In the genomic region with DNA sequence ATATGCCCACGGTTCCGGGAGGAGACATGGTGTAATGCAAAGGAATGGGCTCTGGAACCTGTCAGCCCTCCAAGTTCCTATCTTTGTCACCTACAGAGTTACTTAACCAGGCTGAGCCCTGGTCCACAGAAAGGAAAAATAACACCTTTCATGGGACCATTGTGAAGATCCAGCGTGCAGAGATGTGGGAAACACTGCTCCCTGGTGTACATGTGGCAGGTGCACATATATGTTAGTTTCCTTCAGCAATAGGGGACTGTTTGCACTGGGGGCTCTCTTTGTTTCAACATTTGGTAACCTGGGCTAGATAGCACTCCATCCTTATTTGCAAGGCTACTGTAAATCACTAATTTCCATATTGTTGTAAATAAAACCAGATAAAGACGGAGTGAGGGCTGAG, we compare ENCODE assay signal across 9 cellular contexts.
DNase-seq lines count a peak whose midpoint lies in the region; ATAC-seq, FAIRE-seq and TF ChIP-seq lines count a peak whose summit lies in the region.
"Had no signal": no experiment of that assay in that cellular context is flagged by ENCODE, and none has a peak within 500 bp of the region (broad histone marks: within the 10 kb centered on the region; RNA-seq: fewer than 3 reads in every experiment).

No MANE protein-coding gene starts in this region.

- H4K20me1 ChIP-seq in astrocyte (ENCODE audit: insufficient read depth, low read length): no peaks in the 10 kb centered on the region

- no peaks in the 10 kb centered on the region for H3K9me3 ChIP-seq in astrocyte (ENCODE audit: insufficient read depth, low read depth, low read length)
- H3K9me3 ChIP-seq in CD4-positive, alpha-beta T cell (ENCODE audit: control insufficient read depth, low read length): no peaks in the 10 kb centered on the region
- no peaks in the 10 kb centered on the region for H3K9me3 ChIP-seq in pancreas
- H3K9me3 ChIP-seq: left lung had no signal

- H3K36me3 Mint-ChIP-seq in astrocyte (ENCODE audit: low read depth, unreplicated experiment) (no peaks in the 10 kb centered on the region), nephron (ENCODE audit: low read depth) (no peaks in the 10 kb centered on the region)
- H3K36me3 Mint-ChIP-seq in CD4-positive, alpha-beta T cell (ENCODE audit: low read depth): no peaks in the 10 kb centered on the region

- ATAC-seq in CD4-positive, alpha-beta T cell (ENCODE audit: poor library complexity): no peak
- no peak for ATAC-seq in pancreas
- ATAC-seq: left lung had no signal

- H3K27me3 ChIP-seq in astrocyte (ENCODE audit: insufficient read depth, low read length) (peaks cover 3% of the 10 kb centered on the region), pancreas (no peaks in the 10 kb centered on the region)
- no peaks in the 10 kb centered on the region for H3K27me3 ChIP-seq in CD4-positive, alpha-beta T cell (ENCODE audit: control insufficient read depth, insufficient read depth, low read length)
- H3K27me3 ChIP-seq: left lung had no signal

- H3K4me2 ChIP-seq in astrocyte (ENCODE audit: low read length): no peak overlapping the region

- peak; percentile 56 for TF ChIP-seq RAD21 in Ishikawa (IDR thresholded peaks at IDR 0.05; ENCODE audit: low read depth)

- H3K4me3 ChIP-seq in astrocyte (ENCODE audit: insufficient read depth, low read depth, low read length): no peak overlapping the region
- no peak overlapping the region for H3K4me3 ChIP-seq in pancreas
- H3K4me3 ChIP-seq: left lung had no signal

- POLR2A ChIA-PET in CD4-positive, alpha-beta T cell (lab: Charles Lee): no interaction called here

- H3K36me3 ChIP-seq in astrocyte (ENCODE audit: insufficient read depth, low read length) (no peaks in the 10 kb centered on the region), pancreas (no peaks in the 10 kb centered on the region)
- H3K36me3 ChIP-seq: left lung had no signal

- H3K4me1 Mint-ChIP-seq in astrocyte (ENCODE audit: low read depth, unreplicated experiment) (no peaks in the 10 kb centered on the region), nephron (peaks cover 7% of the 10 kb centered on the region)
- no peaks in the 10 kb centered on the region for H3K4me1 Mint-ChIP-seq in CD4-positive, alpha-beta T cell (ENCODE audit: low read depth)

- intact Hi-C loops in CD4-positive, alpha-beta T cell (cut with DNase I, micrococcal nuclease): no loop called here
- intact Hi-C loops in pancreas (cut with DNase I): no loop called here

- H3K9me3 Mint-ChIP-seq in astrocyte (ENCODE audit: unreplicated experiment) (no peaks in the 10 kb centered on the region), nephron (no peaks in the 10 kb centered on the region)
- no peaks in the 10 kb centered on the region for H3K9me3 Mint-ChIP-seq in CD4-positive, alpha-beta T cell

- TF ChIP-seq CTCF in astrocyte (IDR thresholded peaks at IDR 0.05; ENCODE audit: insufficient read depth, low read depth, low read length): peak; percentile 28
- peak; percentile 31 to 46 (median 42) for TF ChIP-seq CTCF in nephron (IDR thresholded peaks at IDR 0.05; ENCODE audit: unreplicated experiment in 3 of 3)
- TF ChIP-seq CTCF in GM10266 (IDR thresholded peaks at IDR 0.05; ENCODE audit: control insufficient read depth, insufficient read depth, low read depth, missing control alignments): no peak
- TF ChIP-seq CTCF in CD4-positive, alpha-beta T cell (IDR thresholded peaks at IDR 0.05): no peak
- no peak for TF ChIP-seq CTCF in pancreas (IDR thresholded peaks at IDR 0.05)

- H3K27me3 Mint-ChIP-seq in astrocyte (ENCODE audit: low read depth, unreplicated experiment) (peaks cover 23% of the 10 kb centered on the region), nephron (ENCODE audit: low read depth) (peaks cover 17% of the 10 kb centered on the region)
- H3K27me3 Mint-ChIP-seq in CD4-positive, alpha-beta T cell: peaks cover 22% of the 10 kb centered on the region

- no peak overlapping the region for H3K27ac Mint-ChIP-seq in astrocyte (ENCODE audit: unreplicated experiment)
- no peak overlapping the region for H3K27ac Mint-ChIP-seq in nephron
- no peak overlapping the region for H3K27ac Mint-ChIP-seq in CD4-positive, alpha-beta T cell

- 55 to 59% methylated on average over 4 of the region's 4 CpGs for WGBS in pancreas, 2 donors

- H3K9ac ChIP-seq in astrocyte (ENCODE audit: low read length): no peak overlapping the region

- DNase-seq in EL (peak; percentile 36), astrocyte (ENCODE audit: low read depth) (peak; percentile 2), GM10266 (ENCODE audit: extremely low spot score) (no peak), NCI-H1694 (lab: John Stamatoyannopoulos, UW) (no peak), pancreas (no peak)
- DNase-seq in CD4-positive, alpha-beta T cell: no peak
- DNase-seq: left lung had no signal

- no peaks in the 10 kb centered on the region for H3K79me2 ChIP-seq in astrocyte (ENCODE audit: insufficient read depth, low read length)

- CTCF ChIA-PET in CD4-positive, alpha-beta T cell (lab: Charles Lee): no interaction called here

- no peak overlapping the region for H2AFZ ChIP-seq in astrocyte (ENCODE audit: low read depth, low read length)

- no peak overlapping the region for H3K4me3 Mint-ChIP-seq in astrocyte (ENCODE audit: unreplicated experiment)
- no peak overlapping the region for H3K4me3 Mint-ChIP-seq in nephron
- no peak overlapping the region for H3K4me3 Mint-ChIP-seq in CD4-positive, alpha-beta T cell

- FAIRE-seq in astrocyte (lab: Jason Lieb, UNC): no peak
- no peak for FAIRE-seq in pancreas (lab: Jason Lieb, UNC)

- H3K4me1 ChIP-seq in astrocyte (ENCODE audit: insufficient read depth, low read length): no peaks in the 10 kb centered on the region
- no peaks in the 10 kb centered on the region for H3K4me1 ChIP-seq in pancreas
- H3K4me1 ChIP-seq: left lung had no signal

- H3K27ac ChIP-seq in astrocyte (ENCODE audit: low read depth, low read length) (no peak overlapping the region), pancreas (no peak overlapping the region)
- H3K27ac ChIP-seq in CD4-positive, alpha-beta T cell (ENCODE audit: low read depth, low read length): no peak overlapping the region
- H3K27ac ChIP-seq: left lung had no signal

- TF ChIP-seq EP300 in Ishikawa (IDR thresholded peaks at IDR 0.05; ENCODE audit: borderline replicate concordance): no peak

TF ChIP-seq in Ishikawa, 13 proteins besides CTCF, POLR2A, EP300 and RAD21:
- TF ChIP-seq TAF1 (IDR thresholded peaks at IDR 0.05; ENCODE audit: low read depth): no peak
- TF ChIP-seq FOXM1 (IDR thresholded peaks at IDR 0.05; ENCODE audit: borderline replicate concordance, low read depth): no peak
- TF ChIP-seq TEAD4 (IDR thresholded peaks at IDR 0.05): no peak
- TF ChIP-seq CREB1 (IDR thresholded peaks at IDR 0.05; ENCODE audit: low read depth): no peak
- no peak for TF ChIP-seq CEBPB (IDR thresholded peaks at IDR 0.05)
- TF ChIP-seq, protein P1, sequence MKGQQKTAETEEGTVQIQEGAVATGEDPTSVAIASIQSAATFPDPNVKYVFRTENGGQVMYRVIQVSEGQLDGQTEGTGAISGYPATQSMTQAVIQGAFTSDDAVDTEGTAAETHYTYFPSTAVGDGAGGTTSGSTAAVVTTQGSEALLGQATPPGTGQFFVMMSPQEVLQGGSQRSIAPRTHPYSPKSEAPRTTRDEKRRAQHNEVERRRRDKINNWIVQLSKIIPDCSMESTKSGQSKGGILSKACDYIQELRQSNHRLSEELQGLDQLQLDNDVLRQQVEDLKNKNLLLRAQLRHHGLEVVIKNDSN (IDR thresholded peaks at IDR 0.05): no peak
- TF ChIP-seq EGR1 (IDR thresholded peaks at IDR 0.05): no peak
- no peak for TF ChIP-seq ZBTB7A (IDR thresholded peaks at IDR 0.05; ENCODE audit: low read depth)
- TF ChIP-seq, protein P2, sequence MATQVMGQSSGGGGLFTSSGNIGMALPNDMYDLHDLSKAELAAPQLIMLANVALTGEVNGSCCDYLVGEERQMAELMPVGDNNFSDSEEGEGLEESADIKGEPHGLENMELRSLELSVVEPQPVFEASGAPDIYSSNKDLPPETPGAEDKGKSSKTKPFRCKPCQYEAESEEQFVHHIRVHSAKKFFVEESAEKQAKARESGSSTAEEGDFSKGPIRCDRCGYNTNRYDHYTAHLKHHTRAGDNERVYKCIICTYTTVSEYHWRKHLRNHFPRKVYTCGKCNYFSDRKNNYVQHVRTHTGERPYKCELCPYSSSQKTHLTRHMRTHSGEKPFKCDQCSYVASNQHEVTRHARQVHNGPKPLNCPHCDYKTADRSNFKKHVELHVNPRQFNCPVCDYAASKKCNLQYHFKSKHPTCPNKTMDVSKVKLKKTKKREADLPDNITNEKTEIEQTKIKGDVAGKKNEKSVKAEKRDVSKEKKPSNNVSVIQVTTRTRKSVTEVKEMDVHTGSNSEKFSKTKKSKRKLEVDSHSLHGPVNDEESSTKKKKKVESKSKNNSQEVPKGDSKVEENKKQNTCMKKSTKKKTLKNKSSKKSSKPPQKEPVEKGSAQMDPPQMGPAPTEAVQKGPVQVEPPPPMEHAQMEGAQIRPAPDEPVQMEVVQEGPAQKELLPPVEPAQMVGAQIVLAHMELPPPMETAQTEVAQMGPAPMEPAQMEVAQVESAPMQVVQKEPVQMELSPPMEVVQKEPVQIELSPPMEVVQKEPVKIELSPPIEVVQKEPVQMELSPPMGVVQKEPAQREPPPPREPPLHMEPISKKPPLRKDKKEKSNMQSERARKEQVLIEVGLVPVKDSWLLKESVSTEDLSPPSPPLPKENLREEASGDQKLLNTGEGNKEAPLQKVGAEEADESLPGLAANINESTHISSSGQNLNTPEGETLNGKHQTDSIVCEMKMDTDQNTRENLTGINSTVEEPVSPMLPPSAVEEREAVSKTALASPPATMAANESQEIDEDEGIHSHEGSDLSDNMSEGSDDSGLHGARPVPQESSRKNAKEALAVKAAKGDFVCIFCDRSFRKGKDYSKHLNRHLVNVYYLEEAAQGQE (IDR thresholded peaks at IDR 0.05; ENCODE audit: low read depth): no peak
- TF ChIP-seq, protein P3, sequence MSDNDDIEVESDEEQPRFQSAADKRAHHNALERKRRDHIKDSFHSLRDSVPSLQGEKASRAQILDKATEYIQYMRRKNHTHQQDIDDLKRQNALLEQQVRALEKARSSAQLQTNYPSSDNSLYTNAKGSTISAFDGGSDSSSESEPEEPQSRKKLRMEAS (IDR thresholded peaks at IDR 0.05): no peak
- TF ChIP-seq YY1 (IDR thresholded peaks at IDR 0.05; ENCODE audit: low read depth): no peak
- TF ChIP-seq NFIC (IDR thresholded peaks at IDR 0.05): no peak
- TF ChIP-seq TCF12 (IDR thresholded peaks at IDR 0.05; ENCODE audit: low read depth): no peak
TF ChIP-seq in Ishikawa: peak in this region for 0.

Comparison
In these comparisons a context has a peak if more than half of its experiments do, and no peak if none do; other contexts are left out.
1. DNase-seq: peak in EL (single experiment) and astrocyte (single experiment); none in GM10266 (single experiment), NCI-H1694 (single experiment), CD4-positive, alpha-beta T cell (0 of 10) and pancreas (0 of 6).
2. CTCF ChIP-seq: peak in astrocyte (single experiment) and nephron (3 of 3); none in GM10266 (single experiment), CD4-positive, alpha-beta T cell (single experiment) and pancreas (0 of 4).